1 cellular context compared by ENCODE assay signal in the genomic region with DNA sequence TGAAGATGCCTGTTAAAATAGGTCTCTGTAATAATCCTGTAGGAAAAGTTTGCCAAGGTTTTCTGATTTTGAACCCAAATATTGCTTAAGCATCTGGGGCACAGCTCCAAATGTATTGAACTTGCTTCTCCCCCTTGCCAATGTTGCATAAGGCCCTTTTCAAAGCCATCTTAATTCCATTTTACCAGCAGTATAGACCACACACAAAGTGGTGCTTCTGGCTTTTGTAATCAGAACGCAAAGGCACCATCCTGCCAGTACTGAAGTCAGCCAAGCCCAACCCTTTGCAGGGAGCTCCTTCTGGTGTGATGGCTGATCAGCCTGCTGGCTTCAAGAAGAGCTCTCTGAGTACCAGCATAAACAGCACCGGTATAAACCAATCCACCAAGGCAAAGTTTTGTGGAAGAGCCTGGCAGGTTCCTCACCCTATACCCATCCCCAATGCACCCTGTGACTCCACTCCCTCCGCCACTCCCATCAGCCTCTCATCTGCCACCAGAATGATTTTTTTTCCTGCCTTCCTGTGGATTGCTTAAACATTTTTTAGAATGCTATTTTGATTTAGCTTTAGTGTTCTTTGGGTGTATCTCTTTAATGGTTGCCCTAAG.
A peak's percentile ranks its signal among the peaks of the same experiment; 100 is the strongest.
TF ChIP-seq lines count a peak whose summit lies in the region.

No MANE protein-coding gene starts in this region.

TF ChIP-seq in K562, 482 proteins besides CTCF, POLR2A, EP300 and RAD21:
- TF ChIP-seq NUFIP1 (IDR thresholded peaks at IDR 0.05; ENCODE audit: partially characterized antibody) (no peak), YY1 (IDR thresholded peaks at IDR 0.05; ENCODE audit: borderline replicate concordance in 1 of 3, control insufficient read depth in 1 of 3, extremely low read depth in 1 of 3, insufficient read depth in 3 of 3, insufficient read length in 1 of 3, insufficient replicate concordance in 2 of 3, low read depth in 1 of 3, low read length in 2 of 3) (peak in 1 of 3 experiments; percentile 18)
